In genomic region chr22:17348464-17349103, GRCh38 we compare ENCODE assay signal across 13 cellular contexts. TPM values are rescaled to one million over a fixed set of nuclear protein-coding genes. Genes with fewer than 3 reads are reported as not detected.
"Had no signal": no experiment of that assay in that cellular context is flagged by ENCODE, and none has a peak within 500 bp of the region (broad histone marks: within the 10 kb centered on the region; RNA-seq: fewer than 3 reads in every experiment).

No MANE protein-coding gene starts in this region.

- DNase-seq: activated CD4-positive, alpha-beta T cell treated with anti-CD3 and anti-CD28 coated beads for 48 hours; activated CD8-positive, alpha-beta T cell treated with anti-CD3 and anti-CD28 coated beads for 36 hours; activated effector memory CD4-positive, alpha-beta T cell treated with Interleukin-2 at 50 U/mL for 16 hours; activated T-cell treated with anti-CD3 and anti-CD28 coated beads, Interleukin-2, amount 50 U/mL, for 4 hours; islet precursor cell; naive thymus-derived CD8-positive, alpha-beta T cell; occipital lobe; stimulated activated CD4-positive, alpha-beta T cell treated with anti-CD3 and anti-CD28 coated beads, Interleukin-15, amount 100 ng/mL, for 24 hours; stimulated activated CD4-positive, alpha-beta T cell treated with anti-CD3 and anti-CD28 coated beads, Interleukin-4, amount 100 ng/mL, for 24 hours; stimulated activated naive CD4-positive, alpha-beta T cell; T-helper 17 cell; transverse colon had no signal

- H3K27ac ChIP-seq: cardiac muscle cell, transverse colon had no signal

- H3K9me3 ChIP-seq: transverse colon had no signal

- H3K4me3 ChIP-seq: cardiac muscle cell, transverse colon had no signal

- H3K4me1 ChIP-seq: transverse colon had no signal

- H3K27me3 ChIP-seq: cardiac muscle cell, transverse colon had no signal

- H3K36me3 ChIP-seq: cardiac muscle cell, transverse colon had no signal

RNA-seq across cellular contexts. Expression of gene CECR2, which starts 20.7 kb away (rescaled TPM):
- polyA plus RNA-seq: naive thymus-derived CD8-positive, alpha-beta T cell had no signal
